ENCODE assay signal across 8 cellular contexts in genomic region chrX:67114635-67115034, GRCh38.
"Had no signal": no experiment of that assay in that cellular context is flagged by ENCODE, and none has a peak within 500 bp of the region (broad histone marks: within the 10 kb centered on the region; RNA-seq: fewer than 3 reads in every experiment).

No MANE protein-coding gene starts in this region.

- H3K4me2 ChIP-seq: KMS-11 had no signal

- H3K27ac ChIP-seq: HL-60, KMS-11 had no signal

- ATAC-seq: HepG2, K562 had no signal

- FAIRE-seq: HepG2, HTR-8/SVneo, K562 had no signal

- DNase-seq: IMR-90, KBM-7, KG1 had no signal

- H3K4me3 ChIP-seq: K562 had no signal
